1 cellular context compared by ENCODE assay signal in the genomic region with DNA sequence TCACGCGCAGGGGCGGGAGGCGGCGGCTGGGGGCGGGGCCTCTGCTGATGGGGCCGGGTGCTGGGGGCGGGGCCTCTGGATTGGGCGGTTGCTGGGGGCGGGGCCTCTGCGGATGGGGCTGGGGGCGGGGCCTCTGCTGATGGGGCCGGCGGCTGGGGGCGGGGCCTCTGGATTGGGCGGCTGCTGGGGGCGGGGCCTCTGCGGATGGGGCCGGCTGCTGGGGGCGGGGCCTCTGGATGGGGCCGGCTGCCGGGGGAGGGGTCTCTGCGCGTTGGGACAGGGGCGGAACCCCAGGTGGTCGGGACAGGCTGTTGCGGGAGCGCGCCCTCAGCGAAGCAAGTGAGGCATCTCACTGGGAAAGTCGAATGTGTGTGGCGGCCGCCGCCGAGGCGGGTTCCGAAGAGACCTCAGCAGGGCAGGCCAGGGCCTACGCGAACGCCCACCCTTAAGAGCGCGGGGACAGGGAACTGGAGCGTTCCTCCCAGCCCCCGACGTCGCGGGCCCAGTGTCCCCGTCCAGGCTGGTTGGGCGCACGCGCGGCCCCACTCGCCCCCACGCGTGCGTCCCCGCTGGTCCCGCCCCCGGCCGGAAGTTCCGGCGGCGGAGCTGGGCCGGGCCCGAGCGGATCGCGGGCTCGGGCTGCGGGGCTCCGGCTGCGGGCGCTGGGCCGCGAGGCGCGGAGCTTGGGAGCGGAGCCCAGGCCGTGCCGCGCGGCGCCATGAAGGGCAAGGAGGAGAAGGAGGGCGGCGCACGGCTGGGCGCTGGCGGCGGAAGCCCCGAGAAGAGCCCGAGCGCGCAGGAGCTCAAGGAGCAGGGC.
TF ChIP-seq lines count a peak whose summit lies in the region.

A gene (plus strand): TSS at position 603 of the 817 bp plus-strand sequence. CDS start 116 bp downstream, at position 719.

TF ChIP-seq in HepG2, 621 proteins besides CTCF, POLR2A, EP300 and RAD21 (continued from another document and continues in another):
- 0 out of 2 replicates have a peak, but pooled peaks have one; percentile 54 for TF ChIP-seq BRD4 (CRISPR knock-in tag; IDR thresholded peaks at IDR 0.05)
- TF ChIP-seq, protein P1, sequence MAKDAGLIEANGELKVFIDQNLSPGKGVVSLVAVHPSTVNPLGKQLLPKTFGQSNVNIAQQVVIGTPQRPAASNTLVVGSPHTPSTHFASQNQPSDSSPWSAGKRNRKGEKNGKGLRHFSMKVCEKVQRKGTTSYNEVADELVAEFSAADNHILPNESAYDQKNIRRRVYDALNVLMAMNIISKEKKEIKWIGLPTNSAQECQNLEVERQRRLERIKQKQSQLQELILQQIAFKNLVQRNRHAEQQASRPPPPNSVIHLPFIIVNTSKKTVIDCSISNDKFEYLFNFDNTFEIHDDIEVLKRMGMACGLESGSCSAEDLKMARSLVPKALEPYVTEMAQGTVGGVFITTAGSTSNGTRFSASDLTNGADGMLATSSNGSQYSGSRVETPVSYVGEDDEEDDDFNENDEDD (CRISPR knock-in tag; IDR thresholded peaks at IDR 0.05; ENCODE audit: borderline replicate concordance) = 0 out of 2 replicates have a peak, but pooled peaks have one; percentile 22
- peak; percentile 2 for TF ChIP-seq ZNF883 (CRISPR knock-in tag; IDR thresholded peaks at IDR 0.05; ENCODE audit: not compliant biosample characterization)
- no peak for TF ChIP-seq THYN1 (CRISPR knock-in tag; IDR thresholded peaks at IDR 0.05; ENCODE audit: borderline replicate concordance, low read depth)
- TF ChIP-seq, protein P2, sequence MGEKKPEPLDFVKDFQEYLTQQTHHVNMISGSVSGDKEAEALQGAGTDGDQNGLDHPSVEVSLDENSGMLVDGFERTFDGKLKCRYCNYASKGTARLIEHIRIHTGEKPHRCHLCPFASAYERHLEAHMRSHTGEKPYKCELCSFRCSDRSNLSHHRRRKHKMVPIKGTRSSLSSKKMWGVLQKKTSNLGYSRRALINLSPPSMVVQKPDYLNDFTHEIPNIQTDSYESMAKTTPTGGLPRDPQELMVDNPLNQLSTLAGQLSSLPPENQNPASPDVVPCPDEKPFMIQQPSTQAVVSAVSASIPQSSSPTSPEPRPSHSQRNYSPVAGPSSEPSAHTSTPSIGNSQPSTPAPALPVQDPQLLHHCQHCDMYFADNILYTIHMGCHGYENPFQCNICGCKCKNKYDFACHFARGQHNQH (CRISPR knock-in tag; IDR thresholded peaks at IDR 0.05) = no peak
- TF ChIP-seq, protein P3, sequence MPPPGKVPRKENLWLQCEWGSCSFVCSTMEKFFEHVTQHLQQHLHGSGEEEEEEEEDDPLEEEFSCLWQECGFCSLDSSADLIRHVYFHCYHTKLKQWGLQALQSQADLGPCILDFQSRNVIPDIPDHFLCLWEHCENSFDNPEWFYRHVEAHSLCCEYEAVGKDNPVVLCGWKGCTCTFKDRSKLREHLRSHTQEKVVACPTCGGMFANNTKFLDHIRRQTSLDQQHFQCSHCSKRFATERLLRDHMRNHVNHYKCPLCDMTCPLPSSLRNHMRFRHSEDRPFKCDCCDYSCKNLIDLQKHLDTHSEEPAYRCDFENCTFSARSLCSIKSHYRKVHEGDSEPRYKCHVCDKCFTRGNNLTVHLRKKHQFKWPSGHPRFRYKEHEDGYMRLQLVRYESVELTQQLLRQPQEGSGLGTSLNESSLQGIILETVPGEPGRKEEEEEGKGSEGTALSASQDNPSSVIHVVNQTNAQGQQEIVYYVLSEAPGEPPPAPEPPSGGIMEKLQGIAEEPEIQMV (CRISPR knock-in tag; IDR thresholded peaks at IDR 0.05; ENCODE audit: low read depth) = no peak
- TF ChIP-seq SMAD9 (CRISPR knock-in tag; IDR thresholded peaks at IDR 0.05) = no peak
- TF ChIP-seq, protein P4, sequence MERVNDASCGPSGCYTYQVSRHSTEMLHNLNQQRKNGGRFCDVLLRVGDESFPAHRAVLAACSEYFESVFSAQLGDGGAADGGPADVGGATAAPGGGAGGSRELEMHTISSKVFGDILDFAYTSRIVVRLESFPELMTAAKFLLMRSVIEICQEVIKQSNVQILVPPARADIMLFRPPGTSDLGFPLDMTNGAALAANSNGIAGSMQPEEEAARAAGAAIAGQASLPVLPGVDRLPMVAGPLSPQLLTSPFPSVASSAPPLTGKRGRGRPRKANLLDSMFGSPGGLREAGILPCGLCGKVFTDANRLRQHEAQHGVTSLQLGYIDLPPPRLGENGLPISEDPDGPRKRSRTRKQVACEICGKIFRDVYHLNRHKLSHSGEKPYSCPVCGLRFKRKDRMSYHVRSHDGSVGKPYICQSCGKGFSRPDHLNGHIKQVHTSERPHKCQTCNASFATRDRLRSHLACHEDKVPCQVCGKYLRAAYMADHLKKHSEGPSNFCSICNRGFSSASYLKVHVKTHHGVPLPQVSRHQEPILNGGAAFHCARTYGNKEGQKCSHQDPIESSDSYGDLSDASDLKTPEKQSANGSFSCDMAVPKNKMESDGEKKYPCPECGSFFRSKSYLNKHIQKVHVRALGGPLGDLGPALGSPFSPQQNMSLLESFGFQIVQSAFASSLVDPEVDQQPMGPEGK (CRISPR knock-in tag; IDR thresholded peaks at IDR 0.05) = peak; percentile 74
- 0 out of 2 replicates have a peak, but pooled peaks have one; percentile 27 for TF ChIP-seq SALL1 (CRISPR knock-in tag; IDR thresholded peaks at IDR 0.05)
- TF ChIP-seq SIN3A (IDR thresholded peaks at IDR 0.05; ENCODE audit: borderline replicate concordance, low read depth, low read length) = 0 out of 2 replicates have a peak, but pooled peaks have one; percentile 5
- TF ChIP-seq ZNF34 (CRISPR knock-in tag; IDR thresholded peaks at IDR 0.05; ENCODE audit: borderline replicate concordance) = no peak
- no peak for TF ChIP-seq ZNF7 (CRISPR knock-in tag; IDR thresholded peaks at IDR 0.05)
- TF ChIP-seq EEA1 (CRISPR knock-in tag; IDR thresholded peaks at IDR 0.05; ENCODE audit: borderline replicate concordance) = peak; percentile 55; the same call in 1 of the 2 replicates
- TF ChIP-seq PHF21A (CRISPR knock-in tag; IDR thresholded peaks at IDR 0.05) = 0 out of 2 replicates have a peak, but pooled peaks have one; percentile 27
- peak; percentile 63; the same call in 1 of the 2 replicates for TF ChIP-seq PHF20 (CRISPR knock-in tag; IDR thresholded peaks at IDR 0.05)
- TF ChIP-seq, protein P5, sequence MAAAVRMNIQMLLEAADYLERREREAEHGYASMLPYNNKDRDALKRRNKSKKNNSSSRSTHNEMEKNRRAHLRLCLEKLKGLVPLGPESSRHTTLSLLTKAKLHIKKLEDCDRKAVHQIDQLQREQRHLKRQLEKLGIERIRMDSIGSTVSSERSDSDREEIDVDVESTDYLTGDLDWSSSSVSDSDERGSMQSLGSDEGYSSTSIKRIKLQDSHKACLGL (CRISPR knock-in tag; IDR thresholded peaks at IDR 0.05) = peak; percentile 38; the same call in 1 of the 2 replicates
- TF ChIP-seq FOSL2 (CRISPR knock-in tag; IDR thresholded peaks at IDR 0.05) = peak; percentile 14; the same call in 1 of the 2 replicates
- TF ChIP-seq ZFX (CRISPR knock-in tag; IDR thresholded peaks at IDR 0.05; ENCODE audit: low read depth) = peak; percentile 69
- TF ChIP-seq KLF12 (CRISPR knock-in tag; IDR thresholded peaks at IDR 0.05; ENCODE audit: borderline replicate concordance) = 0 out of 2 replicates have a peak, but pooled peaks have one; percentile 46
- TF ChIP-seq KDM5A (IDR thresholded peaks at IDR 0.05; ENCODE audit: borderline replicate concordance, low read length) = peak; percentile 11; the same call in 1 of the 2 replicates
- TF ChIP-seq ZNF775 (CRISPR knock-in tag; IDR thresholded peaks at IDR 0.05; ENCODE audit: borderline replicate concordance) = no peak
- TF ChIP-seq TEAD2 (CRISPR knock-in tag; IDR thresholded peaks at IDR 0.05) = no peak
- 0 out of 2 replicates have a peak, but pooled peaks have one; percentile 32 for TF ChIP-seq ZNF557 (CRISPR knock-in tag; IDR thresholded peaks at IDR 0.05)
- TF ChIP-seq, protein P6, sequence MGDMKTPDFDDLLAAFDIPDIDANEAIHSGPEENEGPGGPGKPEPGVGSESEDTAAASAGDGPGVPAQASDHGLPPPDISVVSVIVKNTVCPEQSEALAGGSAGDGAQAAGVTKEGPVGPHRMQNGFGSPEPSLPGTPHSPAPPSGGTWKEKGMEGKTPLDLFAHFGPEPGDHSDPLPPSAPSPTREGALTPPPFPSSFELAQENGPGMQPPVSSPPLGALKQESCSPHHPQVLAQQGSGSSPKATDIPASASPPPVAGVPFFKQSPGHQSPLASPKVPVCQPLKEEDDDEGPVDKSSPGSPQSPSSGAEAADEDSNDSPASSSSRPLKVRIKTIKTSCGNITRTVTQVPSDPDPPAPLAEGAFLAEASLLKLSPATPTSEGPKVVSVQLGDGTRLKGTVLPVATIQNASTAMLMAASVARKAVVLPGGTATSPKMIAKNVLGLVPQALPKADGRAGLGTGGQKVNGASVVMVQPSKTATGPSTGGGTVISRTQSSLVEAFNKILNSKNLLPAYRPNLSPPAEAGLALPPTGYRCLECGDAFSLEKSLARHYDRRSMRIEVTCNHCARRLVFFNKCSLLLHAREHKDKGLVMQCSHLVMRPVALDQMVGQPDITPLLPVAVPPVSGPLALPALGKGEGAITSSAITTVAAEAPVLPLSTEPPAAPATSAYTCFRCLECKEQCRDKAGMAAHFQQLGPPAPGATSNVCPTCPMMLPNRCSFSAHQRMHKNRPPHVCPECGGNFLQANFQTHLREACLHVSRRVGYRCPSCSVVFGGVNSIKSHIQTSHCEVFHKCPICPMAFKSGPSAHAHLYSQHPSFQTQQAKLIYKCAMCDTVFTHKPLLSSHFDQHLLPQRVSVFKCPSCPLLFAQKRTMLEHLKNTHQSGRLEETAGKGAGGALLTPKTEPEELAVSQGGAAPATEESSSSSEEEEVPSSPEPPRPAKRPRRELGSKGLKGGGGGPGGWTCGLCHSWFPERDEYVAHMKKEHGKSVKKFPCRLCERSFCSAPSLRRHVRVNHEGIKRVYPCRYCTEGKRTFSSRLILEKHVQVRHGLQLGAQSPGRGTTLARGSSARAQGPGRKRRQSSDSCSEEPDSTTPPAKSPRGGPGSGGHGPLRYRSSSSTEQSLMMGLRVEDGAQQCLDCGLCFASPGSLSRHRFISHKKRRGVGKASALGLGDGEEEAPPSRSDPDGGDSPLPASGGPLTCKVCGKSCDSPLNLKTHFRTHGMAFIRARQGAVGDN (CRISPR knock-in tag; IDR thresholded peaks at IDR 0.05) = peak; percentile 5; the same call in 1 of the 2 replicates
- TF ChIP-seq MED1 (CRISPR knock-in tag; IDR thresholded peaks at IDR 0.05) = peak; percentile 16; the same call in 1 of the 2 replicates
- no peak for TF ChIP-seq MIER2 (CRISPR knock-in tag; IDR thresholded peaks at IDR 0.05)
- TF ChIP-seq, protein P7, sequence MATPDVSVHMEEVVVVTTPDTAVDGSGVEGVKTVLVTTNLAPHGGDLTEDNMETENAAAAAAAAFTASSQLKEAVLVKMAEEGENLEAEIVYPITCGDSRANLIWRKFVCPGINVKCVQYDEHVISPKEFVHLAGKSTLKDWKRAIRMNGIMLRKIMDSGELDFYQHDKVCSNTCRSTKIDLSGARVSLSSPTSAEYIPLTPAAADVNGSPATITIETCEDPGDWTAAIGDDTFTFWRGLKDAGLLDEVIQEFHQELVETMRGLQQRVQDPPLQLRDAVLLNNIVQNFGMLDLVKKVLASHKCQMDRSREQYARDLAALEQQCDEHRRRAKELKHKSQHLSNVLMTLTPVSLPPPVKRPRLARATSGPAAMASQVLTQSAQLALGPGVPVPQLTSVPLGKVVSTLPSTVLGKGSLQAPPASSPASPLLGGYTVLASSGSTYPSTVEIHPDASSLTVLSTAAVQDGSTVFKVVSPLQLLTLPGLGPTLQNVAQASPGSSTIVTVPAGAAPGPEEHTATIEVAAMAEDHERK (CRISPR knock-in tag; IDR thresholded peaks at IDR 0.05; ENCODE audit: low read depth) = no peak
- TF ChIP-seq, protein P8, sequence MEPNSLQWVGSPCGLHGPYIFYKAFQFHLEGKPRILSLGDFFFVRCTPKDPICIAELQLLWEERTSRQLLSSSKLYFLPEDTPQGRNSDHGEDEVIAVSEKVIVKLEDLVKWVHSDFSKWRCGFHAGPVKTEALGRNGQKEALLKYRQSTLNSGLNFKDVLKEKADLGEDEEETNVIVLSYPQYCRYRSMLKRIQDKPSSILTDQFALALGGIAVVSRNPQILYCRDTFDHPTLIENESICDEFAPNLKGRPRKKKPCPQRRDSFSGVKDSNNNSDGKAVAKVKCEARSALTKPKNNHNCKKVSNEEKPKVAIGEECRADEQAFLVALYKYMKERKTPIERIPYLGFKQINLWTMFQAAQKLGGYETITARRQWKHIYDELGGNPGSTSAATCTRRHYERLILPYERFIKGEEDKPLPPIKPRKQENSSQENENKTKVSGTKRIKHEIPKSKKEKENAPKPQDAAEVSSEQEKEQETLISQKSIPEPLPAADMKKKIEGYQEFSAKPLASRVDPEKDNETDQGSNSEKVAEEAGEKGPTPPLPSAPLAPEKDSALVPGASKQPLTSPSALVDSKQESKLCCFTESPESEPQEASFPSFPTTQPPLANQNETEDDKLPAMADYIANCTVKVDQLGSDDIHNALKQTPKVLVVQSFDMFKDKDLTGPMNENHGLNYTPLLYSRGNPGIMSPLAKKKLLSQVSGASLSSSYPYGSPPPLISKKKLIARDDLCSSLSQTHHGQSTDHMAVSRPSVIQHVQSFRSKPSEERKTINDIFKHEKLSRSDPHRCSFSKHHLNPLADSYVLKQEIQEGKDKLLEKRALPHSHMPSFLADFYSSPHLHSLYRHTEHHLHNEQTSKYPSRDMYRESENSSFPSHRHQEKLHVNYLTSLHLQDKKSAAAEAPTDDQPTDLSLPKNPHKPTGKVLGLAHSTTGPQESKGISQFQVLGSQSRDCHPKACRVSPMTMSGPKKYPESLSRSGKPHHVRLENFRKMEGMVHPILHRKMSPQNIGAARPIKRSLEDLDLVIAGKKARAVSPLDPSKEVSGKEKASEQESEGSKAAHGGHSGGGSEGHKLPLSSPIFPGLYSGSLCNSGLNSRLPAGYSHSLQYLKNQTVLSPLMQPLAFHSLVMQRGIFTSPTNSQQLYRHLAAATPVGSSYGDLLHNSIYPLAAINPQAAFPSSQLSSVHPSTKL (CRISPR knock-in tag; IDR thresholded peaks at IDR 0.05) = 0 out of 2 replicates have a peak, but pooled peaks have one; percentile 17
- TF ChIP-seq, protein P9, sequence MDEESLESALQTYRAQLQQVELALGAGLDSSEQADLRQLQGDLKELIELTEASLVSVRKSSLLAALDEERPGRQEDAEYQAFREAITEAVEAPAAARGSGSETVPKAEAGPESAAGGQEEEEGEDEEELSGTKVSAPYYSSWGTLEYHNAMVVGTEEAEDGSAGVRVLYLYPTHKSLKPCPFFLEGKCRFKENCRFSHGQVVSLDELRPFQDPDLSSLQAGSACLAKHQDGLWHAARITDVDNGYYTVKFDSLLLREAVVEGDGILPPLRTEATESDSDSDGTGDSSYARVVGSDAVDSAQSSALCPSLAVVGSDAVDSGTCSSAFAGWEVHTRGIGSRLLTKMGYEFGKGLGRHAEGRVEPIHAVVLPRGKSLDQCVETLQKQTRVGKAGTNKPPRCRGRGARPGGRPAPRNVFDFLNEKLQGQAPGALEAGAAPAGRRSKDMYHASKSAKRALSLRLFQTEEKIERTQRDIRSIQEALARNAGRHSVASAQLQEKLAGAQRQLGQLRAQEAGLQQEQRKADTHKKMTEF (CRISPR knock-in tag; IDR thresholded peaks at IDR 0.05) = peak; percentile 33; the same call in 1 of the 2 replicates
- TF ChIP-seq ZNF12 (CRISPR knock-in tag; IDR thresholded peaks at IDR 0.05) = no peak
- TF ChIP-seq ZNF749 (CRISPR knock-in tag; IDR thresholded peaks at IDR 0.05; ENCODE audit: borderline replicate concordance) = peak; percentile 63; the same call in 1 of the 2 replicates
- TF ChIP-seq HES4 (CRISPR knock-in tag; IDR thresholded peaks at IDR 0.05; ENCODE audit: borderline replicate concordance) = peak; percentile 75; the same call in 1 of the 2 replicates
- TF ChIP-seq GATAD1 (CRISPR knock-in tag; IDR thresholded peaks at IDR 0.05) = peak; percentile 45
- peak; percentile 76; the same call in 1 of the 2 replicates for TF ChIP-seq SP4 (CRISPR knock-in tag; IDR thresholded peaks at IDR 0.05)
